3 cellular contexts compared by ENCODE assay signal in genomic region chr19:46313540-46314469, GRCh38. TPM values are rescaled to one million over a fixed set of nuclear protein-coding genes. Genes with fewer than 3 reads are reported as not detected.
"Had no signal": no experiment of that assay in that cellular context is flagged by ENCODE, and none has a peak within 500 bp of the region (broad histone marks: within the 10 kb centered on the region; RNA-seq: fewer than 3 reads in every experiment).

No MANE protein-coding gene starts in this region.

RNA-seq across cellular contexts. Expression of gene HIF3A, which starts 17.0 kb away (rescaled TPM):
- total RNA-seq: activated CD4-positive, alpha-beta memory T cell treated with anti-CD3 and anti-CD28 coated beads for 36 hours; activated naive CD8-positive, alpha-beta T cell treated with anti-CD3 and anti-CD28 coated beads for 36 hours; naive thymus-derived CD4-positive, alpha-beta T cell had no signal
- polyA plus RNA-seq: naive thymus-derived CD4-positive, alpha-beta T cell had no signal
